12 cellular contexts compared by ENCODE assay signal in the genomic region with DNA sequence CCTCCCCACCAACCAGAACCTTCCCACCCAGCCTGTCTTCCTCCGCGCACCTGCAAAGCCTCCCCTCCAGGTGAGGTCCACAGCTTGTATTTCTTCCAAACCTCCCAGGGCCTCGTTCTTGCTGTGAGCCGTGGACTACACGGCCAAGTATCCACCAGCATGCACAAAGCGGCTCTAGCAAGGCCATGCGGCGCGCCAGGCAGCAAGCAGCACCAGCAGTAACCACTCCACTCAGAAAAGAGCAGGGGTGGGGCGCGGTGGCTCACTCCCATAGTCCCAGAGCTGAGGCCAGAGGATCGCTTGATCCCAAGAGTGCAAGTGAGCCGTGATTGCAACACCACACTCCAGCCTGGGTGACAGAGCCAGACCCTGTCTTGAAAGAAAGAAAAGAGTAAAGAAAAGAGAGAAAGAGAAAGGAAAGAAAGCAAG. TPM values are rescaled to one million over a fixed set of nuclear protein-coding genes. Genes with fewer than 3 reads are reported as not detected.
A peak's percentile ranks its signal among the peaks of the same experiment; 100 is the strongest.
DNase-seq lines count a peak whose midpoint lies in the region; ATAC-seq and TF ChIP-seq lines count a peak whose summit lies in the region.
"Had no signal": no experiment of that assay in that cellular context is flagged by ENCODE, and none has a peak within 500 bp of the region (broad histone marks: within the 10 kb centered on the region; RNA-seq: fewer than 3 reads in every experiment).

No MANE protein-coding gene starts in this region.

- no peaks in the 10 kb centered on the region for H3K4me1 Mint-ChIP-seq in MCF 10A (ENCODE audit: insufficient read depth, unreplicated experiment)
- H3K4me1 Mint-ChIP-seq in activated naive CD8-positive, alpha-beta T cell treated with anti-CD3 and anti-CD28 coated beads, Interleukin-2, amount 50 U/mL, for 24 hours = peaks cover 15% of the 10 kb centered on the region

- TF ChIP-seq CTCF in breast epithelium (IDR thresholded peaks at IDR 0.05) = no peak
- TF ChIP-seq CTCF in MCF 10A (IDR thresholded peaks at IDR 0.05; ENCODE audit: unreplicated experiment) = no peak
- no peak for TF ChIP-seq CTCF in foreskin fibroblast (IDR thresholded peaks at IDR 0.05; ENCODE audit: low read depth, low read length)
- no peak for TF ChIP-seq CTCF in uterus (IDR thresholded peaks at IDR 0.05)

- H3K27me3 ChIP-seq in breast epithelium (peaks cover 0 to 4% of the 10 kb centered on the region in 2 donors), muscle layer of duodenum (ENCODE audit: low read depth, low read length) (peaks cover 36% of the 10 kb centered on the region), uterus (no peaks in the 10 kb centered on the region)

- peak overlapping the region in 2 of 3 donors; percentile 38 to 58 for H3K4me3 ChIP-seq in breast epithelium
- peak overlapping the region in 1 of 2 donors; percentile 42 for H3K4me3 ChIP-seq in foreskin fibroblast (ENCODE audit: low read depth in 1 of 2, low read length in 2 of 2)
- H3K4me3 ChIP-seq in muscle layer of duodenum (ENCODE audit: low read depth in 1 of 2, low read length in 2 of 2) = peak overlapping the region in 1 of 2 donors; percentile 38
- peak overlapping the region in 1 of 2 donors; percentile 28 for H3K4me3 ChIP-seq in uterus

- CTCF ChIA-PET in MCF 10A (lab: Yijun Ruan, JAX) = no interaction called here

- peak in 1 of 2 donors; percentile 75 for DNase-seq in breast epithelium (ENCODE audit: low spot score in 2 of 2)
- DNase-seq in MCF 10A (ENCODE audit: unreplicated experiment) = no peak
- DNase-seq in foreskin fibroblast = peak; percentile 72 to 86
- DNase-seq in uterus = peak; percentile 83 to 85
- no peak for DNase-seq in NCI-H1092 (lab: John Stamatoyannopoulos, UW)
- DNase-seq in stimulated activated CD4-positive, alpha-beta T cell treated with anti-CD3 and anti-CD28 coated beads, Interleukin-12 subunit alpha, Interleukin-12 subunit beta, amount 100 ng/mL, for 4 hours = no peak
- DNase-seq in activated naive CD8-positive, alpha-beta T cell treated with anti-CD3 and anti-CD28 coated beads, Interleukin-2, amount 50 U/mL, for 24 hours = no peak
- DNase-seq: NCI-H2029 had no signal

- TF ChIP-seq POLR2A in breast epithelium (IDR thresholded peaks at IDR 0.05) (no peak), uterus (IDR thresholded peaks at IDR 0.05) (no peak)

- intact Hi-C loops in breast epithelium (cut with DNase I; ENCODE audit: low total_unique reads) (no loop called here), MCF 10A (cut with micrococcal nuclease) (no loop called here), uterus (cut with DNase I; ENCODE audit: low total_unique reads) (no loop called here)

- no peaks in the 10 kb centered on the region for H3K36me3 Mint-ChIP-seq in MCF 10A (ENCODE audit: insufficient read depth, unreplicated experiment)
- no peaks in the 10 kb centered on the region for H3K36me3 Mint-ChIP-seq in activated naive CD8-positive, alpha-beta T cell treated with anti-CD3 and anti-CD28 coated beads, Interleukin-2, amount 50 U/mL, for 24 hours (ENCODE audit: low read depth)

- no peaks in the 10 kb centered on the region for H3K27me3 Mint-ChIP-seq in MCF 10A (ENCODE audit: insufficient read depth, unreplicated experiment)
- peaks cover 79% of the 10 kb centered on the region for H3K27me3 Mint-ChIP-seq in activated naive CD8-positive, alpha-beta T cell treated with anti-CD3 and anti-CD28 coated beads, Interleukin-2, amount 50 U/mL, for 24 hours

- H3K4me1 ChIP-seq in breast epithelium = peaks cover 0 to 3% of the 10 kb centered on the region in 2 donors
- H3K4me1 ChIP-seq in muscle layer of duodenum (ENCODE audit: control insufficient read depth in 1 of 2, insufficient read depth in 2 of 2, low read length in 2 of 2) = peaks cover 0 to 40% of the 10 kb centered on the region in 2 donors
- H3K4me1 ChIP-seq in uterus = peaks cover 0 to 6% of the 10 kb centered on the region in 2 donors

- no peak overlapping the region for H3K27ac Mint-ChIP-seq in MCF 10A (ENCODE audit: low read depth, unreplicated experiment)
- no peak overlapping the region for H3K27ac Mint-ChIP-seq in activated naive CD8-positive, alpha-beta T cell treated with anti-CD3 and anti-CD28 coated beads, Interleukin-2, amount 50 U/mL, for 24 hours

- H3K27ac ChIP-seq in breast epithelium = peak overlapping the region; percentile 66 to 84
- H3K27ac ChIP-seq in muscle layer of duodenum (ENCODE audit: low read length) = peak overlapping the region; percentile 31
- peak overlapping the region; percentile 25 to 78 for H3K27ac ChIP-seq in uterus
- H3K27ac ChIP-seq: C4-2B, VCaP had no signal

- no peaks in the 10 kb centered on the region for H3K36me3 ChIP-seq in breast epithelium
- no peaks in the 10 kb centered on the region for H3K36me3 ChIP-seq in muscle layer of duodenum (ENCODE audit: control insufficient read depth in 1 of 2, insufficient read depth in 2 of 2, low read length in 2 of 2)
- H3K36me3 ChIP-seq in uterus = no peaks in the 10 kb centered on the region

- no TSS peak for BruUV-seq in MCF 10A (replicated peaks; lab: Mats Ljungman, UMichigan)

- no peak overlapping the region for H3K4me3 Mint-ChIP-seq in MCF 10A (ENCODE audit: unreplicated experiment)
- H3K4me3 Mint-ChIP-seq in activated naive CD8-positive, alpha-beta T cell treated with anti-CD3 and anti-CD28 coated beads, Interleukin-2, amount 50 U/mL, for 24 hours = no peak overlapping the region
- H3K4me3 Mint-ChIP-seq: central memory CD8-positive, alpha-beta T cell had no signal

- POLR2A ChIA-PET in MCF 10A (lab: Yijun Ruan, JAX) = no interaction called here

- ATAC-seq in activated naive CD8-positive, alpha-beta T cell treated with anti-CD3 and anti-CD28 coated beads, Interleukin-2, amount 50 U/mL, for 24 hours = no peak

- no peaks in the 10 kb centered on the region for H3K9me3 ChIP-seq in breast epithelium
- no peaks in the 10 kb centered on the region for H3K9me3 ChIP-seq in muscle layer of duodenum (ENCODE audit: control insufficient read depth in 1 of 2, low read length in 2 of 2)
- no peaks in the 10 kb centered on the region for H3K9me3 ChIP-seq in uterus

- no peaks in the 10 kb centered on the region for H3K9me3 Mint-ChIP-seq in MCF 10A (ENCODE audit: unreplicated experiment)
- no peaks in the 10 kb centered on the region for H3K9me3 Mint-ChIP-seq in activated naive CD8-positive, alpha-beta T cell treated with anti-CD3 and anti-CD28 coated beads, Interleukin-2, amount 50 U/mL, for 24 hours
- H3K9me3 Mint-ChIP-seq: central memory CD8-positive, alpha-beta T cell had no signal

RNA-seq across cellular contexts. Expression of a gene that starts 4.7 kb away (rescaled TPM):
- 10 to 100 TPM in 2 of 3 donors, 1 to 10 TPM in 1; 2.2 to 29.7 (median 16.4) TPM for total RNA-seq in breast epithelium
- not detected in 2 replicates for total RNA-seq in MCF 10A (2022)
- 10 to 100 TPM in 2 of 4 donors, 1 to 10 TPM in 2; 7.2 to 89.1 (median 26.2) TPM for total RNA-seq in uterus

RNA-seq across cellular contexts. Expression of a gene that starts 20.1 kb away (rescaled TPM):
- under 1 TPM in 2 of 3 donors, not detected in 1; 0.59 to 0.98 TPM for total RNA-seq in breast epithelium
- not detected in 2 replicates for total RNA-seq in MCF 10A (2022)
- total RNA-seq in uterus = 1 to 10 TPM in 1 of 4 donors, under 1 TPM in 2, not detected in 1; under 0.01 to 3.7 (median 0.73) TPM

Comparison
In these comparisons a context has a peak if more than half of its experiments do, and no peak if none do; other contexts are left out.
1. DNase-seq: peak in foreskin fibroblast (2 of 2) and uterus (2 of 2); none in MCF 10A (single experiment), NCI-H1092 (single experiment), stimulated activated CD4-positive, alpha-beta T cell treated with anti-CD3 and anti-CD28 coated beads, Interleukin-12 subunit alpha, Interleukin-12 subunit beta, amount 100 ng/mL, for 4 hours (single experiment) and activated naive CD8-positive, alpha-beta T cell treated with anti-CD3 and anti-CD28 coated beads, Interleukin-2, amount 50 U/mL, for 24 hours (single experiment).
2. Peak in every context shown above with its lines, with median percentiles within 50 percentile points of each other: H3K27ac ChIP-seq.